Comparison of ENCODE assay signal across 8 cellular contexts in genomic region chr5:139649082-139649991, GRCh38. TPM values are rescaled to one million over a fixed set of nuclear protein-coding genes. Genes with fewer than 3 reads are reported as not detected.
A peak's percentile ranks its signal among the peaks of the same experiment; 100 is the strongest.
DNase-seq lines count a peak whose midpoint lies in the region; TF ChIP-seq lines count a peak whose summit lies in the region.

No MANE protein-coding gene starts in this region.

- no peak overlapping the region for H2AFZ ChIP-seq in Karpas-422 (ENCODE audit: low read length)

- no peak for TF ChIP-seq CTCF in spleen (IDR thresholded peaks at IDR 0.05 in 8 of 11, conservative IDR thresholded peaks at IDR 0.05 in 3 of 11)

- DNase-seq in Daoy (ENCODE audit: low read depth) (peak; percentile 54), Karpas-422 (peak; percentile 57), spleen (peak; percentile 88), HT-29 (ENCODE audit: low spot score) (no peak), NCI-H146 treated with DMSO at 0.1 percent for 48 hours (lab: John Stamatoyannopoulos, UW; ENCODE audit: unreplicated experiment) (no peak), NCI-H2196 treated with DMSO at 0.1 percent for 48 hours (lab: John Stamatoyannopoulos, UW; ENCODE audit: unreplicated experiment) (no peak)

- H3K9ac ChIP-seq in Karpas-422 (ENCODE audit: low read length) (peak overlapping the region; percentile 55), iPS-20b (ENCODE audit: low read depth, low read length) (peak overlapping the region; percentile 86; the same call in 1 of the 2 replicates)

- H3K79me2 ChIP-seq in Karpas-422 (ENCODE audit: low read length): no peaks in the 10 kb centered on the region

- H4K20me1 ChIP-seq in Karpas-422 (ENCODE audit: insufficient read depth, low read depth, low read length): peaks cover 41% of the 10 kb centered on the region; the same call in 1 of the 2 replicates

- H3K27ac ChIP-seq in Karpas-422 (ENCODE audit: low read length) (no peak overlapping the region), angular gyrus (ENCODE audit: low read depth, low read length) (peak overlapping the region; percentile 97), iPS-20b (ENCODE audit: low read length) (peak overlapping the region; percentile 35), spleen (peak overlapping the region; percentile 87 to 95 (median 92))

- H3K27me3 ChIP-seq in Karpas-422 (ENCODE audit: low read length) (peaks cover 4% of the 10 kb centered on the region; the same call in 1 of the 2 replicates), iPS-20b (ENCODE audit: insufficient read depth, low read length) (peaks cover 36% of the 10 kb centered on the region), spleen (replicated peaks in 1 of 7) (peaks cover 0 to 54% (median 6%) of the 10 kb centered on the region in 7 donors)

- peak overlapping the region; percentile 76 for H3K4me3 ChIP-seq in Karpas-422 (ENCODE audit: low read length)
- peak overlapping the region; percentile 89 for H3K4me3 ChIP-seq in iPS-20b (ENCODE audit: low read length)
- peak overlapping the region; percentile 63 to 98 (median 94) for H3K4me3 ChIP-seq in spleen

- intact Hi-C loops in spleen (cut with DNase I; ENCODE audit: low total_unique reads): no loop called here

- H3K4me2 ChIP-seq in Karpas-422 (ENCODE audit: low read depth, low read length, poor library complexity, severe bottlenecking): peak overlapping the region; percentile 83

- H3K9me2 ChIP-seq in Karpas-422 (replicated peaks; ENCODE audit: insufficient read depth, low read length): no peaks in the 10 kb centered on the region

- H3K9me3 ChIP-seq in Karpas-422 (ENCODE audit: low read length) (no peaks in the 10 kb centered on the region), iPS-20b (ENCODE audit: insufficient read depth, low read depth, low read length) (no peaks in the 10 kb centered on the region), spleen (no peaks in the 10 kb centered on the region)

- H3K36me3 ChIP-seq in Karpas-422 (ENCODE audit: insufficient read depth, low read length): no peaks in the 10 kb centered on the region
- no peaks in the 10 kb centered on the region for H3K36me3 ChIP-seq in iPS-20b (ENCODE audit: insufficient read depth, low read depth, low read length)
- H3K36me3 ChIP-seq in spleen: no peaks in the 10 kb centered on the region

- TF ChIP-seq POLR2A in spleen (IDR thresholded peaks at IDR 0.05): no peak

- WGBS in spleen, 5 donors: 0 to 1% (median 1%) methylated on average over 37 to 77 of the region's 77 CpGs

- H3K4me1 ChIP-seq in Karpas-422 (ENCODE audit: low read length): peaks cover 48% of the 10 kb centered on the region
- peaks cover 33% of the 10 kb centered on the region for H3K4me1 ChIP-seq in iPS-20b (ENCODE audit: insufficient read depth, low read length)
- peaks cover 48 to 100% (median 78%) of the 10 kb centered on the region in 6 donors for H3K4me1 ChIP-seq in spleen

RNA-seq across cellular contexts. Expression of gene CXXC5, which starts 1.2 kb away (rescaled TPM):
- total RNA-seq in Daoy (2014; rRNA removed; shearing (Covaris generic)): 199 and 205 TPM in 2 replicates
- total RNA-seq in Karpas-422 (2014; rRNA removed; shearing (Covaris generic); ENCODE audit: low replicate concordance): 2.8 and 2.9 TPM in 2 replicates
- total RNA-seq in spleen: 10 to 100 TPM; 57.5 to 69.5 (median 62.8) TPM
- polyA plus RNA-seq in spleen: 10 to 100 TPM; 46.4 to 69.5 (median 60.8) TPM
- total RNA-seq in HT-29 (2014; rRNA removed; shearing (Covaris generic)): 211 and 220 TPM in 2 replicates

Comparison
In these comparisons a context has a peak if more than half of its experiments do, and no peak if none do; other contexts are left out.
1. DNase-seq: peak in Daoy (single experiment), Karpas-422 (single experiment) and spleen (single experiment); none in HT-29 (single experiment), NCI-H146 treated with DMSO at 0.1 percent for 48 hours (single experiment) and NCI-H2196 treated with DMSO at 0.1 percent for 48 hours (single experiment).
2. RNA of gene CXXC5, which starts 1.2 kb away (total RNA-seq): 211 to 220 TPM in HT-29, 199 to 205 TPM in Daoy and 57.5 to 69.5 TPM in spleen; 2.8 to 2.9 TPM in Karpas-422; every median in the first group is over 10 times any median in the second.
3. Peak in every context shown above with its lines, with median percentiles within 50 percentile points of each other: H3K4me3 ChIP-seq.